15 cellular contexts compared by ENCODE assay signal in genomic region chr14:37198907-37199306, GRCh38. TPM values are rescaled to one million over a fixed set of nuclear protein-coding genes. Genes with fewer than 3 reads are reported as not detected.
DNase-seq lines count a peak whose midpoint lies in the region; ATAC-seq and TF ChIP-seq lines count a peak whose summit lies in the region.
"Had no signal": no experiment of that assay in that cellular context is flagged by ENCODE, and none has a peak within 500 bp of the region (broad histone marks: within the 10 kb centered on the region; RNA-seq: fewer than 3 reads in every experiment).

No MANE protein-coding gene starts in this region.

- H3K4me1 Mint-ChIP-seq in endodermal cell (peaks cover 9% of the 10 kb centered on the region), nephron (peaks cover 20% of the 10 kb centered on the region)
- H3K4me1 Mint-ChIP-seq: stimulated activated memory B cell treated with anti-CD40 and anti-IgM and Interleukin-4, amounts not matched to agents 10 μg/mL and 1 μg/mL and 100 μg/mL, for 72 hours had no signal

- no peaks in the 10 kb centered on the region; the same call in 1 of the 2 replicates for H3K9me3 ChIP-seq in HUES6 (ENCODE audit: control insufficient read depth, insufficient read depth, low read depth, low read length)
- H3K9me3 ChIP-seq in endodermal cell (ENCODE audit: control insufficient read depth, low read length): no peaks in the 10 kb centered on the region
- H3K9me3 ChIP-seq in tibial nerve: no peaks in the 10 kb centered on the region
- no peaks in the 10 kb centered on the region for H3K9me3 ChIP-seq in mucosa of descending colon
- H3K9me3 ChIP-seq: right atrium auricular region, uterus had no signal

- peaks cover 4% of the 10 kb centered on the region; the same call in 1 of the 2 replicates for H3K4me1 ChIP-seq in HUES6 (ENCODE audit: control insufficient read depth, insufficient read depth, low read length)
- H3K4me1 ChIP-seq in endodermal cell (ENCODE audit: control insufficient read depth, insufficient read depth, low read length): no peaks in the 10 kb centered on the region
- peaks cover 0 to 25% (median 0%) of the 10 kb centered on the region in 4 donors for H3K4me1 ChIP-seq in tibial nerve
- H3K4me1 ChIP-seq in mucosa of descending colon (ENCODE audit: low read depth): no peaks in the 10 kb centered on the region
- H3K4me1 ChIP-seq: right atrium auricular region, uterus had no signal

- peak overlapping the region; percentile 70 for H3K4me3 Mint-ChIP-seq in endodermal cell
- peak overlapping the region; percentile 92 to 97 (median 93) for H3K4me3 Mint-ChIP-seq in nephron
- H3K4me3 Mint-ChIP-seq: stimulated activated memory B cell treated with anti-CD40 and anti-IgM and Interleukin-4, amounts not matched to agents 10 μg/mL and 1 μg/mL and 100 μg/mL, for 72 hours had no signal

- no peak for DNase-seq in endodermal cell
- no peak for DNase-seq in tibial nerve (ENCODE audit: low spot score in 2 of 2)
- no peak for DNase-seq in mucosa of descending colon
- DNase-seq in coronary artery (ENCODE audit: low spot score): no peak
- DNase-seq in NCI-H2227 (lab: John Stamatoyannopoulos, UW; ENCODE audit: unreplicated experiment): no peak
- DNase-seq: H7, KG1, NCI-H1436, NCI-H446, uterus had no signal

- TF ChIP-seq EP300 in tibial nerve (IDR thresholded peaks at IDR 0.05): no peak

- H3K36me3 ChIP-seq in HUES6 (ENCODE audit: control insufficient read depth, insufficient read depth, low read length) (no peaks in the 10 kb centered on the region; the same call in 1 of the 2 replicates), endodermal cell (ENCODE audit: control insufficient read depth, insufficient read depth, low read length) (peaks cover 5% of the 10 kb centered on the region), tibial nerve (no peaks in the 10 kb centered on the region), mucosa of descending colon (ENCODE audit: low read depth) (no peaks in the 10 kb centered on the region)
- H3K36me3 ChIP-seq: right atrium auricular region, uterus had no signal

- H3K27me3 ChIP-seq in HUES6 (ENCODE audit: control insufficient read depth, insufficient read depth, low read length): no peaks in the 10 kb centered on the region
- H3K27me3 ChIP-seq in endodermal cell (ENCODE audit: control insufficient read depth, insufficient read depth, low read length, poor library complexity, severe bottlenecking): no peaks in the 10 kb centered on the region
- H3K27me3 ChIP-seq in tibial nerve: no peaks in the 10 kb centered on the region
- H3K27me3 ChIP-seq: right atrium auricular region, uterus had no signal

- ATAC-seq in mucosa of descending colon: no peak
- ATAC-seq: stimulated activated memory B cell treated with anti-CD40 and anti-IgM and Interleukin-4, amounts not matched to agents 10 μg/mL and 1 μg/mL and 100 μg/mL, for 72 hours had no signal

- peak overlapping the region; percentile 90 for H3K27ac ChIP-seq in 22Rv1
- H3K27ac ChIP-seq in HUES6 (ENCODE audit: low read depth, low read length): no peak overlapping the region
- H3K27ac ChIP-seq in endodermal cell (ENCODE audit: low read depth, low read length): no peak overlapping the region
- no peak overlapping the region for H3K27ac ChIP-seq in tibial nerve
- no peak overlapping the region for H3K27ac ChIP-seq in coronary artery

- H3K4me3 ChIP-seq in HUES6 (ENCODE audit: low read depth, low read length): peak overlapping the region; percentile 91
- H3K4me3 ChIP-seq in endodermal cell (ENCODE audit: low read length): peak overlapping the region; percentile 84
- H3K4me3 ChIP-seq in tibial nerve: no peak overlapping the region
- H3K4me3 ChIP-seq in mucosa of descending colon: no peak overlapping the region
- H3K4me3 ChIP-seq in coronary artery: no peak overlapping the region

- intact Hi-C loops in mucosa of descending colon (cut with DNase I, micrococcal nuclease): no loop called here

- H3K27ac Mint-ChIP-seq in endodermal cell (no peak overlapping the region), nephron (peak overlapping the region in 2 of 3 experiments; percentile 99 to 100)
- H3K27ac Mint-ChIP-seq: stimulated activated memory B cell treated with anti-CD40 and anti-IgM and Interleukin-4, amounts not matched to agents 10 μg/mL and 1 μg/mL and 100 μg/mL, for 72 hours had no signal

- H3K9me3 Mint-ChIP-seq in endodermal cell (peaks cover 3% of the 10 kb centered on the region), nephron (no peaks in the 10 kb centered on the region)

- H3K36me3 Mint-ChIP-seq in endodermal cell (ENCODE audit: low read depth): peaks cover 2% of the 10 kb centered on the region
- H3K36me3 Mint-ChIP-seq in nephron (ENCODE audit: low read depth): peaks cover 5% of the 10 kb centered on the region
- H3K36me3 Mint-ChIP-seq: stimulated activated memory B cell treated with anti-CD40 and anti-IgM and Interleukin-4, amounts not matched to agents 10 μg/mL and 1 μg/mL and 100 μg/mL, for 72 hours had no signal

- TF ChIP-seq CTCF in 22Rv1 (IDR thresholded peaks at IDR 0.05) (no peak), endodermal cell (conservative IDR thresholded peaks at IDR 0.05) (no peak), nephron (IDR thresholded peaks at IDR 0.05; ENCODE audit: unreplicated experiment in 3 of 3) (no peak), tibial nerve (IDR thresholded peaks at IDR 0.05) (no peak), mucosa of descending colon (IDR thresholded peaks at IDR 0.05) (no peak), coronary artery (IDR thresholded peaks at IDR 0.05) (no peak)

- H3K9ac ChIP-seq in HUES6 (ENCODE audit: low read length) (no peak overlapping the region), endodermal cell (ENCODE audit: extremely low read depth, low read length, poor library complexity, severe bottlenecking) (no peak overlapping the region)

- H3K27me3 Mint-ChIP-seq in endodermal cell (ENCODE audit: insufficient read depth) (peaks cover 3% of the 10 kb centered on the region), nephron (ENCODE audit: low read depth) (no peaks in the 10 kb centered on the region)
- H3K27me3 Mint-ChIP-seq: stimulated activated memory B cell treated with anti-CD40 and anti-IgM and Interleukin-4, amounts not matched to agents 10 μg/mL and 1 μg/mL and 100 μg/mL, for 72 hours had no signal

- WGBS in endodermal cell (ENCODE audit: insufficient coverage in 1 of 2, insufficient read length in 1 of 2), 2 experiments: 90 to 96% methylated on average over 3 to 5 of the region's 5 CpGs
- WGBS in tibial nerve, 2 donors: 85 to 86% methylated on average over 5 of the region's 5 CpGs

- no peak for TF ChIP-seq POLR2A in tibial nerve (IDR thresholded peaks at IDR 0.05)

RNA-seq across cellular contexts. Expression of gene MIPOL1, which starts 1.2 kb away (rescaled TPM):
- total RNA-seq in endodermal cell: 10 to 100 TPM; 22.0 to 28.5 TPM
- 9.8 TPM for polyA plus RNA-seq in endodermal cell (2013, experiment 1 of 2)
- polyA plus RNA-seq in endodermal cell (2013, experiment 2 of 2): 9.7 TPM
- 10 to 100 TPM; 11.4 to 25.7 (median 18.9) TPM for total RNA-seq in tibial nerve
- 10 to 100 TPM in 2 of 3 donors, 1 to 10 TPM in 1; 5.5 to 12.0 (median 11.7) TPM for total RNA-seq in mucosa of descending colon

RNA-seq across cellular contexts. Expression of gene SLC25A21, which starts 26.5 kb away (rescaled TPM):
- 1 to 10 TPM; 1.9 TPM for total RNA-seq in endodermal cell
- polyA plus RNA-seq in endodermal cell (2013, experiment 1 of 2): 2.2 TPM
- polyA plus RNA-seq in endodermal cell (2013, experiment 2 of 2): 1.6 TPM
- total RNA-seq in tibial nerve: under 1 TPM in 3 of 4 donors, not detected in 1; 0.30 to 0.98 (median 0.42) TPM
- total RNA-seq in mucosa of descending colon: 1 to 10 TPM in 1 of 3 donors, under 1 TPM in 2; 0.31 to 1.4 (median 0.61) TPM

Comparison
In these comparisons a context has a peak if more than half of its experiments do, and no peak if none do; other contexts are left out.
1. H3K4me3 ChIP-seq: peak in HUES6 (single experiment) and endodermal cell (single experiment); none in tibial nerve (0 of 4), mucosa of descending colon (single experiment) and coronary artery (single experiment).